In genomic region chr12:19183121-19183838, GRCh38 we compare ENCODE assay signal across 16 cellular contexts. TPM values are rescaled to one million over a fixed set of nuclear protein-coding genes. Genes with fewer than 3 reads are reported as not detected.
DNase-seq lines count a peak whose midpoint lies in the region; TF ChIP-seq lines count a peak whose summit lies in the region.
"Had no signal": no experiment of that assay in that cellular context is flagged by ENCODE, and none has a peak within 500 bp of the region (broad histone marks: within the 10 kb centered on the region; RNA-seq: fewer than 3 reads in every experiment).

No MANE protein-coding gene starts in this region.

- 96% methylated on average over 5 of the region's 5 CpGs for WGBS in esophagus muscularis mucosa
- 89 to 94% methylated on average over 5 of the region's 5 CpGs for WGBS in lower leg skin, 2 donors

- DNase-seq in ELR (ENCODE audit: low read depth), result peak; percentile 45
- peak; percentile 35 for DNase-seq in OCI-M1 (lab: John Stamatoyannopoulos, UW)
- DNase-seq in esophagus muscularis mucosa (ENCODE audit: extremely low spot score), result no peak
- DNase-seq in neural crest cell (ENCODE audit: low read depth, low spot score), result no peak
- DNase-seq in NOMO-1 treated with dmso at 0.1 percent for 144 hours (lab: John Stamatoyannopoulos, UW; ENCODE audit: unreplicated experiment), result no peak
- DNase-seq in NCI-H2171 (lab: John Stamatoyannopoulos, UW), result no peak
- no peak for DNase-seq in GM10266 (ENCODE audit: extremely low spot score)
- no peak for DNase-seq in lower leg skin (ENCODE audit: low spot score in 2 of 2)
- DNase-seq: activated CD4-positive, alpha-beta T cell treated with anti-CD3 and anti-CD28 coated beads for 48 hours; cerebellar nuclear complex; DMS153; NCI-H1092 treated with DMSO at 0.1 percent for 48 hours; NCI-H524 treated with DMSO at 0.1 percent for 48 hours; stimulated activated CD4-positive, alpha-beta T cell treated with anti-CD3 and anti-CD28 coated beads, Interleukin-2, amount 100 ng/mL, for 24 hours; stimulated activated naive CD4-positive, alpha-beta T cell had no signal

- H3K4me1 Mint-ChIP-seq in neural crest cell, result peaks cover 8% of the 10 kb centered on the region

- TF ChIP-seq CTCF in esophagus muscularis mucosa (IDR thresholded peaks at IDR 0.05), result peak; percentile 10 to 34 (median 24)
- peak; percentile 43 for TF ChIP-seq CTCF in neural crest cell (conservative IDR thresholded peaks at IDR 0.05)
- no peak for TF ChIP-seq CTCF in GM10266 (IDR thresholded peaks at IDR 0.05; ENCODE audit: control insufficient read depth, insufficient read depth, low read depth, missing control alignments)
- TF ChIP-seq CTCF in lower leg skin (IDR thresholded peaks at IDR 0.05), result no peak

- TF ChIP-seq POLR2A in esophagus muscularis mucosa (IDR thresholded peaks at IDR 0.05; ENCODE audit: low read depth) (no peak), lower leg skin (IDR thresholded peaks at IDR 0.05) (no peak)

- H3K36me3 Mint-ChIP-seq in neural crest cell (ENCODE audit: low read depth), result no peaks in the 10 kb centered on the region

- H3K4me1 ChIP-seq in esophagus muscularis mucosa, result peaks cover 17 to 73% (median 70%) of the 10 kb centered on the region in 4 donors

- no peak overlapping the region for H3K4me3 Mint-ChIP-seq in neural crest cell

- H3K9me3 ChIP-seq in esophagus muscularis mucosa, result no peaks in the 10 kb centered on the region

- H3K27me3 ChIP-seq in esophagus muscularis mucosa, result no peaks in the 10 kb centered on the region

- no peaks in the 10 kb centered on the region for H3K36me3 ChIP-seq in esophagus muscularis mucosa

- no peak overlapping the region for H3K27ac Mint-ChIP-seq in neural crest cell (ENCODE audit: unreplicated experiment)
- H3K27ac Mint-ChIP-seq: activated T-helper 2 cell treated with anti-CD3 and anti-CD28 coated beads, Interferon-gamma antibody, Interleukin-2, Interleukin-4, amounts not matched to agents 10 μg/mL and 5 μg/mL and 100 μg/mL, durations not matched to agents 14 hours and 24 hours and 36 hours had no signal

- no peaks in the 10 kb centered on the region for H3K9me3 Mint-ChIP-seq in neural crest cell
- H3K9me3 Mint-ChIP-seq: activated T-helper 2 cell treated with anti-CD3 and anti-CD28 coated beads, Interferon-gamma antibody, Interleukin-2, Interleukin-4, amounts not matched to agents 10 μg/mL and 5 μg/mL and 100 μg/mL, durations not matched to agents 14 hours and 24 hours and 36 hours had no signal

- no peak overlapping the region for H3K27ac ChIP-seq in esophagus muscularis mucosa (replicated peaks in 1 of 4)

- intact Hi-C loops in esophagus muscularis mucosa (cut with DNase I) (loop anchor here (10.0 kb wide), 2 partner anchors 48 to 318 kb away; no protein-coding TSS in a partner anchor), lower leg skin (cut with DNase I; ENCODE audit: low total_unique reads) (no loop called here)

- H3K4me3 ChIP-seq in esophagus muscularis mucosa, result no peak overlapping the region
- no peak overlapping the region for H3K4me3 ChIP-seq in lower leg skin (ENCODE audit: low read depth, poor library complexity, severe bottlenecking)

- no peak for TF ChIP-seq EP300 in esophagus muscularis mucosa (IDR thresholded peaks at IDR 0.05)

- no peaks in the 10 kb centered on the region for H3K27me3 Mint-ChIP-seq in neural crest cell (ENCODE audit: low read depth)

RNA-seq across cellular contexts. Expression of gene PLEKHA5, which starts 53.7 kb away (rescaled TPM):
- total RNA-seq in esophagus muscularis mucosa (10 to 100 TPM; 50.7 to 88.5 (median 58.6) TPM), neural crest cell (39.2 and 39.8 TPM in 2 replicates), lower leg skin (10 to 100 TPM; 31.0 to 41.7 (median 34.1) TPM)

Comparison
In these comparisons a context has a peak if more than half of its experiments do, and no peak if none do; other contexts are left out.
1. DNase-seq: peak in ELR (single experiment) and OCI-M1 (single experiment); none in esophagus muscularis mucosa (single experiment), neural crest cell (single experiment), NOMO-1 treated with dmso at 0.1 percent for 144 hours (single experiment), NCI-H2171 (single experiment), GM10266 (single experiment) and lower leg skin (0 of 2).
2. CTCF ChIP-seq: peak in esophagus muscularis mucosa (3 of 3) and neural crest cell (single experiment); none in GM10266 (single experiment) and lower leg skin (0 of 3).